In the genomic region with DNA sequence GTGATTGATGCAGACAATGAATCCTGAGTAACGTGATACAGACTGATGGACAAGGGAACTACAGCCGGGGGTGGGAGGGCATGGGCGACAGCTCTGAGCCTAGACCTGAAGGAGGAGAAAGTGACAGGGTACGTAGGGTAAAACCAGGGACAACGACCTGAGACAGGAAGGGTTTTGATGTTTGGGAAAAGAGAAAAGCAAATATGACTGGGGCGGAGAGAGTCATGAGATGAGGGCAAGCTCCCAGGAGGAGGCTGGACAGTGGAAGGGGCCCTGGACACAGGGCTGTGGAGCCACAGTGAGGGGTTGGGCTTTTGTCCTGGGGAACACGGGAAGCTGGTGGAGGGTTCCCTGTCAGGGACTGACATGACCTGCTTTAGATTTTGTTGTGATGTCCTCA, we compare ENCODE assay signal across 20 cellular contexts. TPM values are rescaled to one million over a fixed set of nuclear protein-coding genes. Genes with fewer than 3 reads are reported as not detected.
DNase-seq lines count a peak whose midpoint lies in the region; ATAC-seq, FAIRE-seq and TF ChIP-seq lines count a peak whose summit lies in the region.
"Had no signal": no experiment of that assay in that cellular context is flagged by ENCODE, and none has a peak within 500 bp of the region (broad histone marks: within the 10 kb centered on the region; RNA-seq: fewer than 3 reads in every experiment).

No MANE protein-coding gene starts in this region.

- no peak for TF ChIP-seq CTCF in Calu3 (IDR thresholded peaks at IDR 0.05; ENCODE audit: unreplicated experiment)
- no peak for TF ChIP-seq CTCF in brain (conservative IDR thresholded peaks at IDR 0.05)
- TF ChIP-seq CTCF in progenitor cell of endocrine pancreas (IDR thresholded peaks at IDR 0.05; ENCODE audit: unreplicated experiment), result no peak
- no peak for TF ChIP-seq CTCF in upper lobe of right lung (IDR thresholded peaks at IDR 0.05)

- peaks cover 10% of the 10 kb centered on the region for H3K36me3 ChIP-seq in upper lobe of right lung

- intact Hi-C loops in Calu3 (cut with micrococcal nuclease; ENCODE audit: unreplicated experiment), result no loop called here
- intact Hi-C loops in upper lobe of right lung (cut with DNase I), result no loop called here

- ATAC-seq in upper lobe of right lung (no peak), HG02678 (IDR thresholded peaks at IDR 0.05; ENCODE audit: unreplicated experiment) (no peak)
- ATAC-seq: CD8-positive, alpha-beta T cell; GM23338; HCT116 had no signal

- H3K27me3 ChIP-seq in upper lobe of right lung, result no peaks in the 10 kb centered on the region
- H3K27me3 ChIP-seq: BLaER1 had no signal

- no peak overlapping the region for H3K27ac ChIP-seq in upper lobe of right lung
- H3K27ac ChIP-seq: BLaER1, C4-2B had no signal

- H3K4me1 Mint-ChIP-seq in Calu3 (ENCODE audit: low read depth, unreplicated experiment) (no peaks in the 10 kb centered on the region), brain (no peaks in the 10 kb centered on the region), progenitor cell of endocrine pancreas (ENCODE audit: low read depth) (peaks cover 16% of the 10 kb centered on the region)

- peaks cover 10% of the 10 kb centered on the region for H3K9me3 ChIP-seq in upper lobe of right lung

- BruUV-seq in Calu3 (replicated peaks; lab: Mats Ljungman, UMichigan), result no TSS peak

- no peak overlapping the region for H3K4me3 ChIP-seq in upper lobe of right lung
- H3K4me3 ChIP-seq: BLaER1, GM23338 had no signal

- H3K4me3 Mint-ChIP-seq in Calu3 (ENCODE audit: low read depth, unreplicated experiment), result no peak overlapping the region
- no peak overlapping the region for H3K4me3 Mint-ChIP-seq in brain
- H3K4me3 Mint-ChIP-seq in progenitor cell of endocrine pancreas (ENCODE audit: low read depth), result no peak overlapping the region
- H3K4me3 Mint-ChIP-seq: CD4-positive, CD25-positive, alpha-beta regulatory T cell; CD8-positive, alpha-beta T cell; GM23338; H9 had no signal

- CTCF ChIA-PET in Calu3 (lab: Charles Lee), result no interaction called here

- H3K27ac Mint-ChIP-seq in Calu3 (ENCODE audit: unreplicated experiment), result peak overlapping the region; percentile 70
- H3K27ac Mint-ChIP-seq in brain, result peak overlapping the region in 4 of 5 experiments; percentile 27 to 78 (median 51)
- H3K27ac Mint-ChIP-seq in progenitor cell of endocrine pancreas, result peak overlapping the region; percentile 82
- H3K27ac Mint-ChIP-seq: CD8-positive, alpha-beta T cell; GM23338; H9 had no signal

- no peak for FAIRE-seq in RCC 7860 (lab: Jason Lieb, UNC)
- FAIRE-seq: GM12891, GM18507 had no signal

- no peak for DNase-seq in Calu3
- peak; percentile 62 for DNase-seq in mesenteric fat pad (ENCODE audit: low spot score)
- DNase-seq in progenitor cell of endocrine pancreas (ENCODE audit: low spot score, unreplicated experiment), result no peak
- DNase-seq in upper lobe of right lung, result no peak
- no peak for DNase-seq in activated CD4-positive, alpha-beta T cell treated with anti-CD3 and anti-CD28 coated beads, Interleukin-2, amount 50 U/mL, for 1 hour
- DNase-seq in RCC 7860 (ENCODE audit: low spot score), result no peak
- DNase-seq: CD4-positive, CD25-positive, alpha-beta regulatory T cell; CD8-positive, alpha-beta T cell; DMS53; DMS79 treated with DMSO at 0.1 percent for 48 hours; GF-D8; H9 had no signal

- H3K9me3 Mint-ChIP-seq in Calu3 (ENCODE audit: low read depth, unreplicated experiment) (peaks cover 29% of the 10 kb centered on the region), brain (peaks cover 0 to 16% (median 12%) of the 10 kb centered on the region in 5 experiments), progenitor cell of endocrine pancreas (ENCODE audit: low read depth) (peaks cover 15% of the 10 kb centered on the region)

- no peaks in the 10 kb centered on the region for H3K4me1 ChIP-seq in upper lobe of right lung
- H3K4me1 ChIP-seq: BLaER1 had no signal

- no peaks in the 10 kb centered on the region for H3K27me3 Mint-ChIP-seq in Calu3 (ENCODE audit: unreplicated experiment)
- H3K27me3 Mint-ChIP-seq in brain, result no peaks in the 10 kb centered on the region
- H3K27me3 Mint-ChIP-seq in progenitor cell of endocrine pancreas, result no peaks in the 10 kb centered on the region
- H3K27me3 Mint-ChIP-seq: CD4-positive, CD25-positive, alpha-beta regulatory T cell had no signal

- H3K36me3 Mint-ChIP-seq in Calu3 (ENCODE audit: insufficient read depth, unreplicated experiment), result peaks cover 11% of the 10 kb centered on the region
- peaks cover 47% of the 10 kb centered on the region for H3K36me3 Mint-ChIP-seq in brain
- peaks cover 23% of the 10 kb centered on the region for H3K36me3 Mint-ChIP-seq in progenitor cell of endocrine pancreas (ENCODE audit: insufficient read depth)

RNA-seq across cellular contexts. Expression of a gene that starts 34.2 kb away (rescaled TPM):
- total RNA-seq in Calu3 (2022), result 14.1 and 19.8 TPM in 2 replicates
- polyA plus RNA-seq in brain (ENCODE audit: insufficient read depth, low read depth, low replicate concordance), result 3.7 TPM
- 23.1 TPM for total RNA-seq in mesenteric fat pad
- total RNA-seq in progenitor cell of endocrine pancreas, result 42.9 and 47.3 TPM in 2 replicates
- total RNA-seq in upper lobe of right lung, result 23.2 TPM
